ENCODE assay signal across 8 cellular contexts in the genomic region with DNA sequence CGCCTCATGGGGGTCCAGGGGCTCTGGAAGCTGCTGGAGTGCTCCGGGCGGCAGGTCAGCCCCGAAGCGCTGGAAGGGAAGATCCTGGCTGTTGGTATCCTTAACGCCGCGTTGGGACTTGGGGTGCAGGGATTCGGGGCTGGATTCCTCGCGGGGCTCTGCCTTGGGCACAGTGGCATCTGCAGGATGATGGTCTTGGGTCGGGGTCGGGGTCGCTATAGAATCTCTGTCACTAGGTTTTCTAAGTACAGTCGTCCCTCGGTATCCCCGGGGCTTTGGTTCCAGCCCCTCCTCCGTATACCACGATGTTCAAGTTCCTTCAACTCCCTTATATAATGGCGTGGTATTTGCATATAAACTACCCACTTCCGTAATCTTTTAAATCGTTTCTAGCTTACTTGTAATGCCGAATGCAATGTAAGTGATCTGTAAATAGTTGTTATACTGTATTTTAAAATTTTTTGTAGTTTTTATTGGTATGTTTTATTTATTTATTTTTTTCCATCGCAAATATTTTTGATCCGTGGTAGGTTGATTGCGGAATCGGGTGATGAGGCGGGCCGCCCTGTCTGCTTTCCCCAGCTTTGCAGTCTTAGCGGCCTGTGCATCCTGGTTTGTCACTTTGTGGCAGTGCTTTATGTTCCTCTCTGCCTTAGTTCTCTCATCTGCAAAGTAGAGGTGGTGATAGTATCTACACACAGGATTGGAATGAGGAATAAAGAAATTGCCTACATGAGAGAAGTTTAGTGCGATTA. TPM values are rescaled to one million over a fixed set of nuclear protein-coding genes. Genes with fewer than 3 reads are reported as not detected.
DNase-seq lines count a peak whose midpoint lies in the region; ATAC-seq, FAIRE-seq and TF ChIP-seq lines count a peak whose summit lies in the region.

No MANE protein-coding gene starts in this region.

- no CpG with 5 or more reads among the region's 31 CpGs for WGBS in iPS DF 6.9 (ENCODE audit: insufficient coverage, insufficient read length)

- H3K36me3 Mint-ChIP-seq in astrocyte (ENCODE audit: low read depth, unreplicated experiment): no peaks in the 10 kb centered on the region

- peak overlapping the region; percentile 94 for H3K27ac ChIP-seq in astrocyte (ENCODE audit: low read depth, low read length)
- H3K27ac ChIP-seq in iPS DF 6.9 (ENCODE audit: low read length): no peak overlapping the region
- peak overlapping the region; percentile 92 to 98 (median 96) for H3K27ac ChIP-seq in gastrocnemius medialis

- peaks cover 22% of the 10 kb centered on the region for H4K20me1 ChIP-seq in astrocyte (ENCODE audit: insufficient read depth, low read length)

- no peak for FAIRE-seq in astrocyte (lab: Jason Lieb, UNC)

- no peaks in the 10 kb centered on the region for H3K27me3 Mint-ChIP-seq in astrocyte (ENCODE audit: low read depth, unreplicated experiment)

- H3K27me3 ChIP-seq in astrocyte (ENCODE audit: insufficient read depth, low read length): no peaks in the 10 kb centered on the region
- H3K27me3 ChIP-seq in iPS DF 6.9 (ENCODE audit: control insufficient read depth, insufficient read depth, low read length): no peaks in the 10 kb centered on the region
- H3K27me3 ChIP-seq in gastrocnemius medialis: no peaks in the 10 kb centered on the region

- ATAC-seq in GM21723 (IDR thresholded peaks at IDR 0.05; ENCODE audit: unreplicated experiment) (peak; percentile 44), gastrocnemius medialis (peak; percentile 30 to 36)

- peak overlapping the region; percentile 97 for H3K4me3 ChIP-seq in Jurkat, Clone E6-1 (ENCODE audit: low read length)
- peak overlapping the region; percentile 97 for H3K4me3 ChIP-seq in astrocyte (ENCODE audit: insufficient read depth, low read depth, low read length)
- H3K4me3 ChIP-seq in iPS DF 6.9 (ENCODE audit: low read length): peak overlapping the region; percentile 89
- peak overlapping the region; percentile 75 to 94 (median 92) for H3K4me3 ChIP-seq in gastrocnemius medialis

- H3K9me3 ChIP-seq in ES-I3 (ENCODE audit: control insufficient read depth, insufficient read depth, low read length): no peaks in the 10 kb centered on the region
- no peaks in the 10 kb centered on the region for H3K9me3 ChIP-seq in astrocyte (ENCODE audit: insufficient read depth, low read depth, low read length)
- H3K9me3 ChIP-seq in iPS DF 6.9 (ENCODE audit: control insufficient read depth, insufficient read depth, low read length): no peaks in the 10 kb centered on the region
- no peaks in the 10 kb centered on the region for H3K9me3 ChIP-seq in gastrocnemius medialis

- peak overlapping the region; percentile 96 for H2AFZ ChIP-seq in astrocyte (ENCODE audit: low read depth, low read length)

- no peaks in the 10 kb centered on the region for H3K9me3 Mint-ChIP-seq in astrocyte (ENCODE audit: unreplicated experiment)

- peak overlapping the region; percentile 95 for H3K4me3 Mint-ChIP-seq in astrocyte (ENCODE audit: unreplicated experiment)

- H3K27ac Mint-ChIP-seq in astrocyte (ENCODE audit: unreplicated experiment): peak overlapping the region; percentile 97

- peaks cover 13% of the 10 kb centered on the region for H3K4me1 Mint-ChIP-seq in astrocyte (ENCODE audit: low read depth, unreplicated experiment)

- no peaks in the 10 kb centered on the region for H3K4me1 ChIP-seq in ES-I3 (ENCODE audit: insufficient read depth, low read length)
- H3K4me1 ChIP-seq in astrocyte (ENCODE audit: insufficient read depth, low read length): peaks cover 3% of the 10 kb centered on the region
- H3K4me1 ChIP-seq in iPS DF 6.9 (ENCODE audit: control insufficient read depth, insufficient read depth, low read length): no peaks in the 10 kb centered on the region
- H3K4me1 ChIP-seq in gastrocnemius medialis: peaks cover 19 to 21% of the 10 kb centered on the region in 2 donors

- peak overlapping the region; percentile 85 for H3K4me2 ChIP-seq in astrocyte (ENCODE audit: low read length)

- in situ Hi-C loops in gastrocnemius medialis (cut with MboI; ENCODE audit: low sequenced_read_pairs in 4 of 4): loop anchor here in 3 of 4 donors (5.0 to 10.0 kb wide), 3 partner anchors 249 to 264 kb away; a partner anchor contains a TSS

- intact Hi-C loops in gastrocnemius medialis (cut with DNase I; ENCODE audit: low total_unique reads): loop anchor here (1.0 to 10.0 kb wide), 3 partner anchors 124 to 254 kb away; no protein-coding TSS in a partner anchor

- H3K9ac ChIP-seq in ES-I3 (ENCODE audit: low read depth, low read length) (peak overlapping the region; percentile 72), astrocyte (ENCODE audit: low read length) (peak overlapping the region; percentile 92)

- peaks cover 50% of the 10 kb centered on the region for H3K79me2 ChIP-seq in astrocyte (ENCODE audit: insufficient read depth, low read length)

- DNase-seq in Jurkat, Clone E6-1 (ENCODE audit: low read depth, low spot score): peak; percentile 72
- DNase-seq in SKM-1 treated with dmso at 0.1 percent for 144 hours (lab: John Stamatoyannopoulos, UW; ENCODE audit: unreplicated experiment): peak; percentile 50
- peak; percentile 18 for DNase-seq in astrocyte (ENCODE audit: low read depth)
- no peak for DNase-seq in iPS DF 6.9 (ENCODE audit: low read depth, low spot score)
- DNase-seq in gastrocnemius medialis: no peak
- DNase-seq in GM19240 (ENCODE audit: insufficient read length, low spot score): no peak

- TF ChIP-seq POLR2A in gastrocnemius medialis (IDR thresholded peaks at IDR 0.05): no peak

- H3K36me3 ChIP-seq in ES-I3 (ENCODE audit: insufficient read depth, low read length) (no peaks in the 10 kb centered on the region), astrocyte (ENCODE audit: insufficient read depth, low read length) (peaks cover 2% of the 10 kb centered on the region), iPS DF 6.9 (ENCODE audit: control insufficient read depth, insufficient read depth, low read length) (no peaks in the 10 kb centered on the region), gastrocnemius medialis (no peaks in the 10 kb centered on the region)

- TF ChIP-seq CTCF in astrocyte (IDR thresholded peaks at IDR 0.05; ENCODE audit: insufficient read depth, low read depth, low read length) (no peak), gastrocnemius medialis (IDR thresholded peaks at IDR 0.05 in 4 of 5, conservative IDR thresholded peaks at IDR 0.05 in 1 of 5) (peak in 1 of 5 experiments; percentile 6)

RNA-seq across cellular contexts. Expression of a gene that starts 0.6 kb away (rescaled TPM):
- 74.6 TPM for polyA plus RNA-seq in Jurkat, Clone E6-1 (2012; ENCODE audit: insufficient read depth, insufficient read length)
- total RNA-seq in astrocyte: 42.9 and 51.4 TPM in 2 replicates
- 10 to 100 TPM; 43.5 to 77.7 (median 46.8) TPM for total RNA-seq in gastrocnemius medialis

RNA-seq across cellular contexts. Expression of a gene that starts 47.5 kb away (rescaled TPM):
- polyA plus RNA-seq in Jurkat, Clone E6-1 (2012; ENCODE audit: insufficient read depth, insufficient read length): 21.0 TPM
- total RNA-seq in astrocyte (13.3 and 18.7 TPM in 2 replicates), gastrocnemius medialis (10 to 100 TPM; 14.2 to 25.1 (median 21.1) TPM)

RNA-seq across cellular contexts. Expression of a gene that starts 47.7 kb away (rescaled TPM):
- 14.1 TPM for polyA plus RNA-seq in Jurkat, Clone E6-1 (2012; ENCODE audit: insufficient read depth, insufficient read length)
- total RNA-seq in astrocyte (15.1 and 16.8 TPM in 2 replicates), gastrocnemius medialis (under 1 TPM; 0.51 to 0.94 (median 0.80) TPM)

Comparison
In these comparisons a context has a peak if more than half of its experiments do, and no peak if none do; other contexts are left out.
1. DNase-seq: peak in Jurkat, Clone E6-1 (single experiment), SKM-1 treated with dmso at 0.1 percent for 144 hours (single experiment) and astrocyte (single experiment); none in iPS DF 6.9 (single experiment), gastrocnemius medialis (0 of 2) and GM19240 (single experiment).
2. Peak in every context shown above with its lines, with median percentiles within 50 percentile points of each other: H3K4me3 ChIP-seq.